3 cellular contexts compared by ENCODE assay signal in the genomic region with DNA sequence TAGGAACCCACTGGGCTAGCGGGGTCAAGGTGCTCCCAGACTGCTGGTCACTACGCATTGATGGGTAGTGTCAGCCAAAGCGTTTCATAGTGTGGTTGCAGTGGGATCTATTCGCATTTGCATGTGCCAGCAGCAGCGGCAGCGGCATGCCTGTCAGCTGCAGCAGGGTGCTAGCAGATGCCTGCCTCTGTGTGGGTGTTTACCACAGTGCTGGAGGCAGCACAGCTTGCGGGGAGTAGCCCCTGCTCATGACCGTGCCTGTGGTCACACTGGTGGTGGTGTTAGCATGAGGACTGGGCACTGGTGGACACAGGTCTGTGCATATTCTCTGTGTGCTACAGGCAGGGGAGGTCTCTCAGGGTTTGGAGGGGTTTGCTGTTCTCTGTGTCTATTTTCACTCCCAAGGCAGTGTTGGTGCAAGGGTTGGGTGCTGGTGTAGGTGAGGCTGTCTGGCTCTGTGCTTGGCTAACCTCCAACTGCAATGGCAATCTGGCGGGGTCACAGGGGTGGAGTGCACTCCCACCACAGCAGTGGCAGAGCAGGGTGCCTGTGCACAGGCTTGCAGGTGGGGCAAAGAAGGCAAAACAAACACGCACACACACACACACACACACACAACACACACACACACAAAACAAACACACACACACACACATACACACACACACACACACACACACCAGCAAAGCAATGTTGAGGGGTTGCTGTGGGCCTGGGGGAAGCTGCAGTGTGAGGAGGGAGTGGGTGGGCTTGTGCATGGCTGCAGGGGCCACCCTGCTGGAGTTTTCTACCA.
TF ChIP-seq lines count a peak whose summit lies in the region.

No MANE protein-coding gene starts in this region.

TF ChIP-seq in GM23338, 12 proteins besides CTCF, POLR2A, EP300 and RAD21 (continues in another document):
- no peak for TF ChIP-seq NANOG (IDR thresholded peaks at IDR 0.05; ENCODE audit: borderline replicate concordance)
- TF ChIP-seq, protein P1, sequence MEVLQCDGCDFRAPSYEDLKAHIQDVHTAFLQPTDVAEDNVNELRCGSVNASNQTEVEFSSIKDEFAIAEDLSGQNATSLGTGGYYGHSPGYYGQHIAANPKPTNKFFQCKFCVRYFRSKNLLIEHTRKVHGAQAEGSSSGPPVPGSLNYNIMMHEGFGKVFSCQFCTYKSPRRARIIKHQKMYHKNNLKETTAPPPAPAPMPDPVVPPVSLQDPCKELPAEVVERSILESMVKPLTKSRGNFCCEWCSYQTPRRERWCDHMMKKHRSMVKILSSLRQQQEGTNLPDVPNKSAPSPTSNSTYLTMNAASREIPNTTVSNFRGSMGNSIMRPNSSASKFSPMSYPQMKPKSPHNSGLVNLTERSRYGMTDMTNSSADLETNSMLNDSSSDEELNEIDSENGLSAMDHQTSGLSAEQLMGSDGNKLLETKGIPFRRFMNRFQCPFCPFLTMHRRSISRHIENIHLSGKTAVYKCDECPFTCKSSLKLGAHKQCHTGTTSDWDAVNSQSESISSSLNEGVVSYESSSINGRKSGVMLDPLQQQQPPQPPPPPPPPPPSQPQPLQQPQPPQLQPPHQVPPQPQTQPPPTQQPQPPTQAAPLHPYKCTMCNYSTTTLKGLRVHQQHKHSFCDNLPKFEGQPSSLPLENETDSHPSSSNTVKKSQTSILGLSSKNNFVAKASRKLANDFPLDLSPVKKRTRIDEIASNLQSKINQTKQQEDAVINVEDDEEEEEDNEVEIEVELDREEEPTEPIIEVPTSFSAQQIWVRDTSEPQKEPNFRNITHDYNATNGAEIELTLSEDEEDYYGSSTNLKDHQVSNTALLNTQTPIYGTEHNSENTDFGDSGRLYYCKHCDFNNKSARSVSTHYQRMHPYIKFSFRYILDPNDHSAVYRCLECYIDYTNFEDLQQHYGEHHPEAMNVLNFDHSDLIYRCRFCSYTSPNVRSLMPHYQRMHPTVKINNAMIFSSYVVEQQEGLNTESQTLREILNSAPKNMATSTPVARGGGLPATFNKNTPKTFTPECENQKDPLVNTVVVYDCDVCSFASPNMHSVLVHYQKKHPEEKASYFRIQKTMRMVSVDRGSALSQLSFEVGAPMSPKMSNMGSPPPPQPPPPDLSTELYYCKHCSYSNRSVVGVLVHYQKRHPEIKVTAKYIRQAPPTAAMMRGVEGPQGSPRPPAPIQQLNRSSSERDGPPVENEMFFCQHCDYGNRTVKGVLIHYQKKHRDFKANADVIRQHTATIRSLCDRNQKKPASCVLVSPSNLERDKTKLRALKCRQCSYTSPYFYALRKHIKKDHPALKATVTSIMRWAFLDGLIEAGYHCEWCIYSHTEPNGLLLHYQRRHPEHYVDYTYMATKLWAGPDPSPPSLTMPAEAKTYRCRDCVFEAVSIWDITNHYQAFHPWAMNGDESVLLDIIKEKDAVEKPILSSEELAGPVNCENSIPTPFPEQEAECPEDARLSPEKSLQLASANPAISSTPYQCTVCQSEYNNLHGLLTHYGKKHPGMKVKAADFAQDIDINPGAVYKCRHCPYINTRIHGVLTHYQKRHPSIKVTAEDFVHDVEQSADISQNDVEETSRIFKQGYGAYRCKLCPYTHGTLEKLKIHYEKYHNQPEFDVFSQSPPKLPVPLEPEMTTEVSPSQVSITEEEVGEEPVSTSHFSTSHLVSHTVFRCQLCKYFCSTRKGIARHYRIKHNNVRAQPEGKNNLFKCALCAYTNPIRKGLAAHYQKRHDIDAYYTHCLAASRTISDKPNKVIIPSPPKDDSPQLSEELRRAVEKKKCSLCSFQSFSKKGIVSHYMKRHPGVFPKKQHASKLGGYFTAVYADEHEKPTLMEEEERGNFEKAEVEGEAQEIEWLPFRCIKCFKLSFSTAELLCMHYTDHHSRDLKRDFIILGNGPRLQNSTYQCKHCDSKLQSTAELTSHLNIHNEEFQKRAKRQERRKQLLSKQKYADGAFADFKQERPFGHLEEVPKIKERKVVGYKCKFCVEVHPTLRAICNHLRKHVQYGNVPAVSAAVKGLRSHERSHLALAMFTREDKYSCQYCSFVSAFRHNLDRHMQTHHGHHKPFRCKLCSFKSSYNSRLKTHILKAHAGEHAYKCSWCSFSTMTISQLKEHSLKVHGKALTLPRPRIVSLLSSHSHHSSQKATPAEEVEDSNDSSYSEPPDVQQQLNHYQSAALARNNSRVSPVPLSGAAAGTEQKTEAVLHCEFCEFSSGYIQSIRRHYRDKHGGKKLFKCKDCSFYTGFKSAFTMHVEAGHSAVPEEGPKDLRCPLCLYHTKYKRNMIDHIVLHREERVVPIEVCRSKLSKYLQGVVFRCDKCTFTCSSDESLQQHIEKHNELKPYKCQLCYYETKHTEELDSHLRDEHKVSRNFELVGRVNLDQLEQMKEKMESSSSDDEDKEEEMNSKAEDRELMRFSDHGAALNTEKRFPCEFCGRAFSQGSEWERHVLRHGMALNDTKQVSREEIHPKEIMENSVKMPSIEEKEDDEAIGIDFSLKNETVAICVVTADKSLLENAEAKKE (CRISPR knock-in tag; IDR thresholded peaks at IDR 0.05): no peak
- no peak for TF ChIP-seq JUNB (IDR thresholded peaks at IDR 0.05; ENCODE audit: unreplicated experiment)
- TF ChIP-seq ZNF114 (CRISPR knock-in tag; IDR thresholded peaks at IDR 0.05): no peak

TF ChIP-seq in IMR-90, 13 proteins besides CTCF, POLR2A, EP300 and RAD21:
- TF ChIP-seq CHD1 (IDR thresholded peaks at IDR 0.05; ENCODE audit: low read depth, low read length) (no peak), BHLHE40 (IDR thresholded peaks at IDR 0.05; ENCODE audit: low read depth, low read length) (no peak), USF2 (IDR thresholded peaks at IDR 0.05; ENCODE audit: low read depth, low read length) (no peak), CEBPB (IDR thresholded peaks at IDR 0.05; ENCODE audit: low read depth, low read length) (no peak), RFX5 (IDR thresholded peaks at IDR 0.05; ENCODE audit: low read depth, low read length) (no peak), RCOR1 (IDR thresholded peaks at IDR 0.05; ENCODE audit: insufficient replicate concordance, low read length) (no peak)
TF ChIP-seq in IMR-90: peak in this region for 0.

TF ChIP-seq in K562, 482 proteins besides CTCF, POLR2A, EP300 and RAD21:
- TF ChIP-seq, protein P2, sequence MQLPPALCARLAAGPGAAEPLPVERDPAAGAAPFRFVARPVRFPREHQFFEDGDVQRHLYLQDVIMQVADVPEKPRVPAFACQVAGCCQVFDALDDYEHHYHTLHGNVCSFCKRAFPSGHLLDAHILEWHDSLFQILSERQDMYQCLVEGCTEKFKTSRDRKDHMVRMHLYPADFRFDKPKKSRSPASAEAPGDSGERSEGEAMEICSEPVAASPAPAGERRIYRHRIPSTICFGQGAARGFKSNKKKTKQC (CRISPR knock-in tag; IDR thresholded peaks at IDR 0.05): no peak
- TF ChIP-seq PHF8 (IDR thresholded peaks at IDR 0.05; ENCODE audit: borderline replicate concordance, low read length): no peak
- no peak for TF ChIP-seq L3MBTL2 (IDR thresholded peaks at IDR 0.05)
- TF ChIP-seq ZC3H4 (CRISPR knock-in tag; IDR thresholded peaks at IDR 0.05; ENCODE audit: borderline replicate concordance): no peak
- TF ChIP-seq RBM25 (IDR thresholded peaks at IDR 0.05; ENCODE audit: low read depth, low read length, severe bottlenecking): no peak
- no peak for TF ChIP-seq CHD4 (IDR thresholded peaks at IDR 0.05; ENCODE audit: insufficient read depth, insufficient replicate concordance, low read depth, low read length, poor library complexity, severe bottlenecking)
- TF ChIP-seq NR2C2 (CRISPR knock-in tag; IDR thresholded peaks at IDR 0.05): no peak
- TF ChIP-seq NR2C2 (tag; IDR thresholded peaks at IDR 0.05): no peak
- TF ChIP-seq TCF7 (IDR thresholded peaks at IDR 0.05; ENCODE audit: borderline replicate concordance): no peak
- TF ChIP-seq HCFC1 (IDR thresholded peaks at IDR 0.05; ENCODE audit: low read depth, low read length): no peak
- no peak for TF ChIP-seq OTX1 (CRISPR knock-in tag; IDR thresholded peaks at IDR 0.05)
- no peak for TF ChIP-seq ZNF449 (CRISPR knock-in tag; IDR thresholded peaks at IDR 0.05)
- TF ChIP-seq NFE2 (IDR thresholded peaks at IDR 0.05; ENCODE audit: low read depth): no peak
- TF ChIP-seq PHTF2 (CRISPR knock-in tag; IDR thresholded peaks at IDR 0.05): no peak
- TF ChIP-seq SNRNP70 (optimal IDR thresholded peaks at IDR 0.05; ENCODE audit: low read depth, low read length): no peak
- TF ChIP-seq ZNF589 (CRISPR knock-in tag; IDR thresholded peaks at IDR 0.05; ENCODE audit: low read depth): no peak
- no peak for TF ChIP-seq TRIM24 (IDR thresholded peaks at IDR 0.05)
- TF ChIP-seq ZNF184 (CRISPR knock-in tag; IDR thresholded peaks at IDR 0.05): no peak
- no peak for TF ChIP-seq ZNF445 (CRISPR knock-in tag; IDR thresholded peaks at IDR 0.05; ENCODE audit: low read depth)
